In the genomic region with DNA sequence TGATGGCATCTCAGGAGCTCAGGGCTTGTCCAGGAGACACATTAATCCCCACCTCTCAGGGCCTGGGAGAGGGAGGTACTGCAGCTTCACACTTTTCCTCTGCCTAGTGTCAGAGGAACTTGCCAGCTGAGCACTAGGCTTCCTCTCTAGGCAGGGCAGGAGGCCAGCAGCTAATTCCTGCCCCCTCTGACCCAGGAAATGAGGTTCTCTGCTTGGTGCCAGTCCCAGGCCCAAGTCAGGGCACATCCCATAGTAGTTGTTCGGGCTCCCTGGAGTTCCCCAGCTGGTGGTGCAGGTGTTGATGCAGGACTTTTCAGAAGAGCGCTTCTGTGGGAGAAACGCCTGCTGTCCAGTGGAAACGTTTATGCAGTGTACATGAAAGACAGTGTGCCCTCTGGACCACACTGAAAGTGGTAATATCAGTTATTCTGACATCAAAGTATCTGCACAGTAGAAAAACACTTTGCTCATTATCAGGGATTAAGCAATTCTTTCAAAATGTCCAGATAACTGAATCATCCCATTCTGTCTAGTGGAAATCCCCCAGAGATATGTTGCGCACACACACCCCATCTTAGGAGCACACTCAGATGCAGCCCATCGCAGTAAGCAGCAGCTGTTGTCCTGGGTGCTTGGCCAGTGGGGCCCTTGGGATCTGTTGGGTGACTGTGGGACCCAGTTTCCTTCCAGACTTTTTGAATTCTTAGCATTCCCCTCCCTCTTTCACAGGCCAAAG, we compare ENCODE assay signal across 1 cellular context.
TF ChIP-seq lines count a peak whose summit lies in the region.

No MANE protein-coding gene starts in this region.

TF ChIP-seq in HepG2, 621 proteins besides CTCF, POLR2A, EP300 and RAD21:
- TF ChIP-seq RFXANK (CRISPR knock-in tag; IDR thresholded peaks at IDR 0.05): no peak
- TF ChIP-seq, protein P1, sequence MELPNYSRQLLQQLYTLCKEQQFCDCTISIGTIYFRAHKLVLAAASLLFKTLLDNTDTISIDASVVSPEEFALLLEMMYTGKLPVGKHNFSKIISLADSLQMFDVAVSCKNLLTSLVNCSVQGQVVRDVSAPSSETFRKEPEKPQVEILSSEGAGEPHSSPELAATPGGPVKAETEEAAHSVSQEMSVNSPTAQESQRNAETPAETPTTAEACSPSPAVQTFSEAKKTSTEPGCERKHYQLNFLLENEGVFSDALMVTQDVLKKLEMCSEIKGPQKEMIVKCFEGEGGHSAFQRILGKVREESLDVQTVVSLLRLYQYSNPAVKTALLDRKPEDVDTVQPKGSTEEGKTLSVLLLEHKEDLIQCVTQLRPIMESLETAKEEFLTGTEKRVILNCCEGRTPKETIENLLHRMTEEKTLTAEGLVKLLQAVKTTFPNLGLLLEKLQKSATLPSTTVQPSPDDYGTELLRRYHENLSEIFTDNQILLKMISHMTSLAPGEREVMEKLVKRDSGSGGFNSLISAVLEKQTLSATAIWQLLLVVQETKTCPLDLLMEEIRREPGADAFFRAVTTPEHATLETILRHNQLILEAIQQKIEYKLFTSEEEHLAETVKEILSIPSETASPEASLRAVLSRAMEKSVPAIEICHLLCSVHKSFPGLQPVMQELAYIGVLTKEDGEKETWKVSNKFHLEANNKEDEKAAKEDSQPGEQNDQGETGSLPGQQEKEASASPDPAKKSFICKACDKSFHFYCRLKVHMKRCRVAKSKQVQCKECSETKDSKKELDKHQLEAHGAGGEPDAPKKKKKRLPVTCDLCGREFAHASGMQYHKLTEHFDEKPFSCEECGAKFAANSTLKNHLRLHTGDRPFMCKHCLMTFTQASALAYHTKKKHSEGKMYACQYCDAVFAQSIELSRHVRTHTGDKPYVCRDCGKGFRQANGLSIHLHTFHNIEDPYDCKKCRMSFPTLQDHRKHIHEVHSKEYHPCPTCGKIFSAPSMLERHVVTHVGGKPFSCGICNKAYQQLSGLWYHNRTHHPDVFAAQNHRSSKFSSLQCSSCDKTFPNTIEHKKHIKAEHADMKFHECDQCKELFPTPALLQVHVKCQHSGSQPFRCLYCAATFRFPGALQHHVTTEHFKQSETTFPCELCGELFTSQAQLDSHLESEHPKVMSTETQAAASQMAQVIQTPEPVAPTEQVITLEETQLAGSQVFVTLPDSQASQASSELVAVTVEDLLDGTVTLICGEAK (IDR thresholded peaks at IDR 0.05): no peak
- TF ChIP-seq, protein P1 (CRISPR knock-in tag; IDR thresholded peaks at IDR 0.05): no peak
- no peak for TF ChIP-seq ZBTB2 (CRISPR knock-in tag; IDR thresholded peaks at IDR 0.05; ENCODE audit: low read depth)
- TF ChIP-seq ZBTB21 (CRISPR knock-in tag; IDR thresholded peaks at IDR 0.05): no peak
- no peak for TF ChIP-seq MXD4 (CRISPR knock-in tag; IDR thresholded peaks at IDR 0.05)
- no peak for TF ChIP-seq PRDM15 (CRISPR knock-in tag; IDR thresholded peaks at IDR 0.05)
- TF ChIP-seq CREBL2 (CRISPR knock-in tag; IDR thresholded peaks at IDR 0.05; ENCODE audit: borderline replicate concordance): no peak
- TF ChIP-seq ATM (IDR thresholded peaks at IDR 0.05; ENCODE audit: borderline replicate concordance): no peak
- TF ChIP-seq ELF3 (CRISPR knock-in tag; IDR thresholded peaks at IDR 0.05): no peak
- TF ChIP-seq PAX8 (CRISPR knock-in tag; IDR thresholded peaks at IDR 0.05; ENCODE audit: borderline replicate concordance): no peak
- TF ChIP-seq, protein P2, sequence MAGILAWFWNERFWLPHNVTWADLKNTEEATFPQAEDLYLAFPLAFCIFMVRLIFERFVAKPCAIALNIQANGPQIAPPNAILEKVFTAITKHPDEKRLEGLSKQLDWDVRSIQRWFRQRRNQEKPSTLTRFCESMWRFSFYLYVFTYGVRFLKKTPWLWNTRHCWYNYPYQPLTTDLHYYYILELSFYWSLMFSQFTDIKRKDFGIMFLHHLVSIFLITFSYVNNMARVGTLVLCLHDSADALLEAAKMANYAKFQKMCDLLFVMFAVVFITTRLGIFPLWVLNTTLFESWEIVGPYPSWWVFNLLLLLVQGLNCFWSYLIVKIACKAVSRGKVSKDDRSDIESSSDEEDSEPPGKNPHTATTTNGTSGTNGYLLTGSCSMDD (CRISPR knock-in tag; IDR thresholded peaks at IDR 0.05): no peak
- TF ChIP-seq ZNF839 (CRISPR knock-in tag; IDR thresholded peaks at IDR 0.05; ENCODE audit: borderline replicate concordance): no peak
- no peak for TF ChIP-seq ZNF276 (CRISPR knock-in tag; IDR thresholded peaks at IDR 0.05; ENCODE audit: low read depth)
- TF ChIP-seq, protein P3, sequence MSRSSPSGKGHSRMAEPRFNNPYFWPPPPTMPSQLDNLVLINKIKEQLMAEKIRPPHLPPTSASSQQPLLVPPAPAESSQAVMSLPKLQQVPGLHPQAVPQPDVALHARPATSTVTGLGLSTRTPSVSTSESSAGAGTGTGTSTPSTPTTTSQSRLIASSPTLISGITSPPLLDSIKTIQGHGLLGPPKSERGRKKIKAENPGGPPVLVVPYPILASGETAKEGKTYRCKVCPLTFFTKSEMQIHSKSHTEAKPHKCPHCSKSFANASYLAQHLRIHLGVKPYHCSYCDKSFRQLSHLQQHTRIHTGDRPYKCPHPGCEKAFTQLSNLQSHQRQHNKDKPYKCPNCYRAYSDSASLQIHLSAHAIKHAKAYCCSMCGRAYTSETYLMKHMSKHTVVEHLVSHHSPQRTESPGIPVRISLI (CRISPR knock-in tag; IDR thresholded peaks at IDR 0.05; ENCODE audit: borderline replicate concordance): no peak
